ENCODE assay signal across 17 cellular contexts in genomic region chr6:155985660-155986138, GRCh38.
DNase-seq lines count a peak whose midpoint lies in the region; ATAC-seq, FAIRE-seq and TF ChIP-seq lines count a peak whose summit lies in the region.
"Had no signal": no experiment of that assay in that cellular context is flagged by ENCODE, and none has a peak within 500 bp of the region (broad histone marks: within the 10 kb centered on the region; RNA-seq: fewer than 3 reads in every experiment).

No MANE protein-coding gene starts in this region.

- ATAC-seq in HepG2 (no peak), aorta (ENCODE audit: low FRiP score) (peak; percentile 78), GM19328 (IDR thresholded peaks at IDR 0.05; ENCODE audit: unreplicated experiment) (no peak)

- H3K4me1 ChIP-seq in liver (ENCODE audit: control insufficient read depth in 4 of 4, insufficient read depth in 4 of 4, low read length in 3 of 4) (no peaks in the 10 kb centered on the region), HepG2 (ENCODE audit: insufficient read depth, low read length) (no peaks in the 10 kb centered on the region), esophagus muscularis mucosa (peaks cover 20 to 48% (median 36%) of the 10 kb centered on the region in 4 donors), aorta (ENCODE audit: control insufficient read depth in 1 of 2, insufficient read depth in 2 of 2, low read length in 2 of 2) (peaks cover 3 to 6% of the 10 kb centered on the region in 2 donors)

- H3K9me3 ChIP-seq in liver (ENCODE audit: control insufficient read depth in 4 of 4, low read length in 3 of 4) (no peaks in the 10 kb centered on the region), HepG2 (ENCODE audit: low read length) (no peaks in the 10 kb centered on the region), esophagus muscularis mucosa (no peaks in the 10 kb centered on the region), aorta (ENCODE audit: control insufficient read depth, low read length) (no peaks in the 10 kb centered on the region)

- H3K27ac ChIP-seq in liver (ENCODE audit: low read depth in 1 of 2, low read length in 2 of 2) (no peak overlapping the region), HepG2 (ENCODE audit: extremely low read length, insufficient read depth, low read length) (no peak overlapping the region), esophagus muscularis mucosa (replicated peaks in 1 of 4) (peak overlapping the region; percentile 57 to 73 (median 68)), aorta (ENCODE audit: low read depth in 1 of 2, low read length in 2 of 2) (no peak overlapping the region)

- TF ChIP-seq POLR2A in HepG2 (IDR thresholded peaks at IDR 0.05; ENCODE audit: insufficient read depth in 1 of 2, low read depth in 2 of 2, low read length in 2 of 2) (no peak), esophagus muscularis mucosa (IDR thresholded peaks at IDR 0.05; ENCODE audit: low read depth) (no peak)

- no peak overlapping the region for H3K4me3 Mint-ChIP-seq in activated CD4-positive, alpha-beta memory T cell treated with anti-CD3 and anti-CD28 coated beads, Interleukin-2, amount 10 ng/mL, durations not matched to agents 7 days and 5 days
- H3K4me3 Mint-ChIP-seq: activated B cell treated with CpG ODN at 0.5 μM for 24 hours had no signal

- POLR2A ChIA-PET in HepG2 (lab: Yijun Ruan, JAX): no interaction called here
- POLR2A ChIA-PET in activated CD4-positive, alpha-beta memory T cell treated with anti-CD3 and anti-CD28 coated beads, Interleukin-2, amount 10 ng/mL, durations not matched to agents 7 days and 5 days (lab: Charles Lee): no interaction called here

- no peaks in the 10 kb centered on the region for H3K79me2 ChIP-seq in HepG2 (ENCODE audit: insufficient read depth, low read length)

- H3K36me3 Mint-ChIP-seq in activated CD4-positive, alpha-beta memory T cell treated with anti-CD3 and anti-CD28 coated beads, Interleukin-2, amount 10 ng/mL, durations not matched to agents 7 days and 5 days (ENCODE audit: low read depth): no peaks in the 10 kb centered on the region
- H3K36me3 Mint-ChIP-seq: brain had no signal

- H3K27ac Mint-ChIP-seq in activated CD4-positive, alpha-beta memory T cell treated with anti-CD3 and anti-CD28 coated beads, Interleukin-2, amount 10 ng/mL, durations not matched to agents 7 days and 5 days: no peak overlapping the region
- H3K27ac Mint-ChIP-seq: activated B cell treated with CpG ODN at 0.5 μM for 24 hours had no signal

- no TSS peak for BruUV-seq in HepG2 (replicated peaks; lab: Mats Ljungman, UMichigan)

- TF ChIP-seq RAD21 in liver (IDR thresholded peaks at IDR 0.05): peak in 1 of 2 donors; percentile 9
- no peak for TF ChIP-seq RAD21 in HepG2 (CRISPR knock-in tag; IDR thresholded peaks at IDR 0.05)

- FAIRE-seq in HepG2 (lab: Jason Lieb, UNC): no peak

- no peak overlapping the region for H2AFZ ChIP-seq in HepG2 (ENCODE audit: low read length)

- H3K4me2 ChIP-seq in HepG2 (ENCODE audit: low read depth, low read length): no peak overlapping the region

- H3K36me3 ChIP-seq in liver (ENCODE audit: control insufficient read depth in 4 of 4, insufficient read depth in 3 of 4, low read depth in 1 of 4, low read length in 3 of 4) (no peaks in the 10 kb centered on the region), HepG2 (replicated peaks in 1 of 2; ENCODE audit: control insufficient read depth in 1 of 2, insufficient read depth in 2 of 2, low read length in 2 of 2) (no peaks in the 10 kb centered on the region), esophagus muscularis mucosa (no peaks in the 10 kb centered on the region), aorta (ENCODE audit: control insufficient read depth in 1 of 2, insufficient read depth in 2 of 2, low read length in 1 of 2) (no peaks in the 10 kb centered on the region)

- intact Hi-C loops in HepG2 (cut with micrococcal nuclease; ENCODE audit: unreplicated experiment): no loop called here
- intact Hi-C loops in esophagus muscularis mucosa (cut with DNase I): no loop called here
- intact Hi-C loops in posterior cingulate gyrus (cut with DNase I): no loop called here
- intact Hi-C loops in aorta (cut with DNase I): loop anchor here in 1 of 2 donors (5.0 kb wide), 1 partner anchor 48 kb away; no protein-coding TSS in a partner anchor

- H3K27me3 Mint-ChIP-seq in activated CD4-positive, alpha-beta memory T cell treated with anti-CD3 and anti-CD28 coated beads, Interleukin-2, amount 10 ng/mL, durations not matched to agents 7 days and 5 days: no peaks in the 10 kb centered on the region
- H3K27me3 Mint-ChIP-seq: activated B cell treated with CpG ODN at 0.5 μM for 24 hours had no signal

- H3K9ac ChIP-seq in liver (ENCODE audit: low read depth in 1 of 2, low read length in 2 of 2) (no peak overlapping the region), HepG2 (ENCODE audit: insufficient read depth, low read depth, low read length) (no peak overlapping the region)

- no peak for TF ChIP-seq CTCF in liver (IDR thresholded peaks at IDR 0.05; ENCODE audit: low read depth, low read length, missing input control)
- no peak for TF ChIP-seq CTCF in HepG2 (CRISPR knock-in tag; IDR thresholded peaks at IDR 0.05)
- TF ChIP-seq CTCF in esophagus muscularis mucosa (IDR thresholded peaks at IDR 0.05): no peak

- CTCF ChIA-PET in HepG2 (lab: Yijun Ruan, JAX; ENCODE audit: low intra/inter-chr PET ratio, low total read pairs): no interaction called here
- CTCF ChIA-PET in activated CD4-positive, alpha-beta memory T cell treated with anti-CD3 and anti-CD28 coated beads, Interleukin-2, amount 10 ng/mL, durations not matched to agents 7 days and 5 days (lab: Charles Lee): no interaction called here

- H3K9me3 Mint-ChIP-seq in activated CD4-positive, alpha-beta memory T cell treated with anti-CD3 and anti-CD28 coated beads, Interleukin-2, amount 10 ng/mL, durations not matched to agents 7 days and 5 days: no peaks in the 10 kb centered on the region
- H3K9me3 Mint-ChIP-seq: activated B cell treated with CpG ODN at 0.5 μM for 24 hours, brain had no signal

- H4K20me1 ChIP-seq in HepG2 (ENCODE audit: insufficient read depth, low read length): no peaks in the 10 kb centered on the region

- 81% methylated on average over 3 of the region's 3 CpGs for WGBS in liver
- WGBS in HepG2 (ENCODE audit: low lambda C conversion rate): 27% methylated on average over 3 of the region's 3 CpGs
- WGBS in esophagus muscularis mucosa: 28% methylated on average over 3 of the region's 3 CpGs
- WGBS in aorta, 2 donors: 2 to 9% methylated on average over 3 of the region's 3 CpGs

- in situ Hi-C loops in HepG2 (cut with HindIII; ENCODE audit: extremely low pct_ligation_motif_present, low pct_unique_long_range_greater_than_20kb): no loop called here

- TF ChIP-seq EP300 in HepG2 (IDR thresholded peaks at IDR 0.05; ENCODE audit: low read depth in 2 of 2, low read length in 2 of 2) (no peak), HepG2 (CRISPR knock-in tag; IDR thresholded peaks at IDR 0.05; ENCODE audit: borderline replicate concordance) (no peak), esophagus muscularis mucosa (IDR thresholded peaks at IDR 0.05) (no peak)

- DNase-seq in HepG2 (ENCODE audit: low spot score): no peak
- DNase-seq in esophagus muscularis mucosa (ENCODE audit: extremely low spot score): no peak
- peak in 7 of 10 donors; percentile 21 to 91 (median 42) for DNase-seq in posterior cingulate gyrus
- DNase-seq in aorta: no peak
- no peak for DNase-seq in activated CD4-positive, alpha-beta memory T cell treated with anti-CD3 and anti-CD28 coated beads, Interleukin-2, amount 10 ng/mL, durations not matched to agents 7 days and 5 days
- DNase-seq in HT-29 (ENCODE audit: low spot score): no peak
- DNase-seq: activated B cell treated with CpG ODN at 0.5 μM for 24 hours; activated naive CD4-positive, alpha-beta T cell; foreskin melanocyte; NCI-H187; stimulated activated CD4-positive, alpha-beta T cell treated with anti-CD3 and anti-CD28 coated beads, Interleukin-2, amount 100 ng/mL, for 24 hours; stimulated activated CD8-positive, alpha-beta memory T cell treated with anti-CD3 and anti-CD28 coated beads, Interleukin-4, amount 100 ng/mL, for 48 hours; T-helper 1 cell; trophoblast cell had no signal

- H3K4me3 ChIP-seq in liver (ENCODE audit: low read depth in 1 of 3, low read length in 3 of 3): no peak overlapping the region
- H3K4me3 ChIP-seq in HepG2 (replicated peaks in 1 of 3; ENCODE audit: insufficient read depth in 1 of 3, low read depth in 2 of 3, low read length in 3 of 3): no peak overlapping the region
- no peak overlapping the region for H3K4me3 ChIP-seq in esophagus muscularis mucosa
- no peak overlapping the region for H3K4me3 ChIP-seq in aorta (ENCODE audit: low read length in 2 of 2)

- no peaks in the 10 kb centered on the region for H3K4me1 Mint-ChIP-seq in activated CD4-positive, alpha-beta memory T cell treated with anti-CD3 and anti-CD28 coated beads, Interleukin-2, amount 10 ng/mL, durations not matched to agents 7 days and 5 days
- H3K4me1 Mint-ChIP-seq: activated B cell treated with CpG ODN at 0.5 μM for 24 hours had no signal

- H3K27me3 ChIP-seq in liver (ENCODE audit: control insufficient read depth in 4 of 4, insufficient read depth in 4 of 4, low read length in 3 of 4): peaks cover 0 to 3% (median 0%) of the 10 kb centered on the region in 4 donors
- H3K27me3 ChIP-seq in HepG2 (ENCODE audit: control insufficient read depth in 1 of 2, insufficient read depth in 2 of 2, low read length in 2 of 2): 0 out of 5 replicates have a peak, but pooled peaks cover 0 to 7% of the 10 kb centered on the region in 2 experiments
- no peaks in the 10 kb centered on the region for H3K27me3 ChIP-seq in esophagus muscularis mucosa
- H3K27me3 ChIP-seq in aorta (ENCODE audit: control insufficient read depth in 1 of 2, insufficient read depth in 2 of 2, low read length in 1 of 2): no peaks in the 10 kb centered on the region

TF ChIP-seq in liver, 16 proteins besides CTCF, POLR2A, EP300 and RAD21 (continues in another document):
- TF ChIP-seq FOXA2 (IDR thresholded peaks at IDR 0.05) (no peak), MAX (IDR thresholded peaks at IDR 0.05) (no peak), RXRA (IDR thresholded peaks at IDR 0.05) (peak; percentile 38 to 50)

TF ChIP-seq in HepG2, 621 proteins besides CTCF, POLR2A, EP300 and RAD21:
- TF ChIP-seq HDAC1 (CRISPR knock-in tag; IDR thresholded peaks at IDR 0.05) (no peak), ZNF564 (CRISPR knock-in tag; IDR thresholded peaks at IDR 0.05) (no peak)

Comparison
In these comparisons a context has a peak if more than half of its experiments do, and no peak if none do; other contexts are left out.
1. H3K27ac ChIP-seq: peak in esophagus muscularis mucosa (4 of 4); none in liver (0 of 2), HepG2 (single experiment) and aorta (0 of 2).
2. DNase-seq: peak in posterior cingulate gyrus (7 of 10); none in HepG2 (single experiment), esophagus muscularis mucosa (single experiment), aorta (0 of 2), activated CD4-positive, alpha-beta memory T cell treated with anti-CD3 and anti-CD28 coated beads, Interleukin-2, amount 10 ng/mL, durations not matched to agents 7 days and 5 days (single experiment) and HT-29 (single experiment).